In the genomic region with DNA sequence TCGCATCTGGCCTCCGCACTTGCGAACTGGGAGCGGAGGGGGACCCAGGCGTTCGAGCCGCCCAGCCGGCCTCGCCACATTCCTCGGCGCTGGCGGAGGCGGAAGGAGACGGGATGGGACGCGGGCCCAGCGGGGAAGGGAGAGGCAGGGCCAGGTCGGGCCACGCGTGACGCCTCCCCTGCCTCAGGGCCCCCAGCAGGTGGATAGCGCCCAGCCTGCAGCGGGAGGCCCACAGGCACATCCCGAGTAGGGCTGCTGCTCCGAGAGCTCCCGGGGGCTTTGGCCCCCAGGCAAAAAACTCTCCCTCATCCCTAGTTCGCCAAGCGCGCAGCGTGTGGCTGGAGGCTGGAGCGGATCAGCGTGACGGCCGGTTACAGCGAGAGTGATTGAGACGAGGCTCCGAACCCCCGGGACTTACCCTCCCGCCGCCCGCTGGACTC, we compare ENCODE assay signal across 8 cellular contexts. TPM values are rescaled to one million over a fixed set of nuclear protein-coding genes. Genes with fewer than 3 reads are reported as not detected.
DNase-seq lines count a peak whose midpoint lies in the region; ATAC-seq and TF ChIP-seq lines count a peak whose summit lies in the region.

No MANE protein-coding gene starts in this region.

- no peaks in the 10 kb centered on the region for H3K9me3 ChIP-seq in adrenal gland (replicated peaks in 1 of 3)
- H3K9me3 ChIP-seq in iPS DF 6.9 (ENCODE audit: control insufficient read depth, insufficient read depth, low read length), result no peaks in the 10 kb centered on the region

- H3K36me3 ChIP-seq in adrenal gland (replicated peaks in 1 of 2) (peaks cover 0 to 27% of the 10 kb centered on the region in 2 donors), iPS DF 6.9 (ENCODE audit: control insufficient read depth, insufficient read depth, low read length) (no peaks in the 10 kb centered on the region; the same call in 1 of the 2 replicates)

- TF ChIP-seq POLR2A in adrenal gland (IDR thresholded peaks at IDR 0.05), result peak in 1 of 2 donors; percentile 40

- WGBS in adrenal gland, 4 donors, result 0 to 9% (median 4%) methylated on average over 5 to 41 of the region's 41 CpGs
- WGBS in iPS DF 6.9 (ENCODE audit: insufficient coverage, insufficient read length), result no CpG with 5 or more reads among the region's 41 CpGs

- H3K4me1 ChIP-seq in adrenal gland (replicated peaks in 1 of 2) (peaks cover 45 to 62% of the 10 kb centered on the region in 2 donors), iPS DF 6.9 (ENCODE audit: control insufficient read depth, insufficient read depth, low read length) (peaks cover 18% of the 10 kb centered on the region)

- peak in 1 of 6 experiments; percentile 24 for TF ChIP-seq CTCF in adrenal gland (IDR thresholded peaks at IDR 0.05)

- H3K4me3 ChIP-seq in Jurkat, Clone E6-1 (ENCODE audit: low read length), result peak overlapping the region; percentile 65
- peak overlapping the region; percentile 79 to 95 (median 92) for H3K4me3 ChIP-seq in adrenal gland
- H3K4me3 ChIP-seq in iPS DF 6.9 (ENCODE audit: low read length), result peak overlapping the region; percentile 76; the same call in 1 of the 2 replicates
- H3K4me3 ChIP-seq in skeletal muscle cell (ENCODE audit: low read depth, low read length), result peak overlapping the region; percentile 89

- peak overlapping the region in 4 of 5 donors; percentile 83 to 94 (median 86) for H3K27ac ChIP-seq in adrenal gland
- H3K27ac ChIP-seq in iPS DF 6.9 (ENCODE audit: low read length), result no peak overlapping the region

- H3K27me3 ChIP-seq in adrenal gland (no peaks in the 10 kb centered on the region), iPS DF 6.9 (ENCODE audit: control insufficient read depth, insufficient read depth, low read length) (no peaks in the 10 kb centered on the region)

- DNase-seq in D341Med (ENCODE audit: low spot score), result peak; percentile 78
- no peak for DNase-seq in Jurkat, Clone E6-1 (ENCODE audit: low read depth, low spot score)
- DNase-seq in adrenal gland, result peak in 6 of 7 donors; percentile 58 to 73 (median 65)
- no peak for DNase-seq in iPS DF 6.9 (ENCODE audit: low read depth, low spot score)
- no peak for DNase-seq in skeletal muscle cell (ENCODE audit: low read depth)
- DNase-seq in NCI-H1105 (lab: John Stamatoyannopoulos, UW), result no peak

- no peak for ATAC-seq in GM21576 (IDR thresholded peaks at IDR 0.05; ENCODE audit: unreplicated experiment)
- ATAC-seq in GM21723 (IDR thresholded peaks at IDR 0.05; ENCODE audit: unreplicated experiment), result no peak

- intact Hi-C loops in adrenal gland (cut with DNase I), result loop anchor here in 1 of 2 donors (10.0 kb wide), 1 partner anchor 91 kb away; no protein-coding TSS in a partner anchor

RNA-seq across cellular contexts. Expression of a gene that starts 0.8 kb away (rescaled TPM):
- polyA plus RNA-seq in Jurkat, Clone E6-1 (2012; ENCODE audit: insufficient read depth, insufficient read length), result 4.2 TPM
- 10 to 100 TPM; 28.1 to 63.7 (median 46.6) TPM for total RNA-seq in adrenal gland
- polyA plus RNA-seq in adrenal gland, result 10 to 100 TPM in 2 of 3 donors, 1 to 10 TPM in 1; 1.8 to 73.2 (median 49.6) TPM

RNA-seq across cellular contexts. Expression of a gene that starts 5.6 kb away (rescaled TPM):
- 0.55 TPM for polyA plus RNA-seq in Jurkat, Clone E6-1 (2012; ENCODE audit: insufficient read depth, insufficient read length)
- 1 to 10 TPM in 6 of 8 donors, under 1 TPM in 2; 0.80 to 7.9 (median 4.2) TPM for total RNA-seq in adrenal gland
- polyA plus RNA-seq in adrenal gland, result 1 to 10 TPM in 2 of 3 donors, under 1 TPM in 1; 0.31 to 3.6 (median 1.7) TPM

RNA-seq across cellular contexts. Expression of a gene that starts 6.3 kb away (rescaled TPM):
- polyA plus RNA-seq in Jurkat, Clone E6-1 (2012; ENCODE audit: insufficient read depth, insufficient read length), result 1.9 TPM
- 10 to 100 TPM in 2 of 8 donors, 1 to 10 TPM in 6; 1.8 to 31.9 (median 5.4) TPM for total RNA-seq in adrenal gland
- polyA plus RNA-seq in adrenal gland, result 10 to 100 TPM in 1 of 3 donors, 1 to 10 TPM in 2; 1.6 to 12.5 (median 5.7) TPM

RNA-seq across cellular contexts. Expression of a gene that starts 16.9 kb away (rescaled TPM):
- 23.2 TPM for polyA plus RNA-seq in Jurkat, Clone E6-1 (2012; ENCODE audit: insufficient read depth, insufficient read length)
- total RNA-seq in adrenal gland, result 10 to 100 TPM; 21.5 to 63.9 (median 45.6) TPM
- 10 to 100 TPM; 19.3 to 65.1 (median 49.6) TPM for polyA plus RNA-seq in adrenal gland

Comparison
In these comparisons a context has a peak if more than half of its experiments do, and no peak if none do; other contexts are left out.
1. DNase-seq: peak in D341Med (single experiment) and adrenal gland (6 of 7); none in Jurkat, Clone E6-1 (single experiment), iPS DF 6.9 (single experiment), skeletal muscle cell (single experiment) and NCI-H1105 (single experiment).
2. Peak in every context shown above with its lines, with median percentiles within 50 percentile points of each other: H3K4me3 ChIP-seq.